Comparison of ENCODE assay signal across 15 cellular contexts in genomic region chr2:176934869-176935415, GRCh38.
"Had no signal": no experiment of that assay in that cellular context is flagged by ENCODE, and none has a peak within 500 bp of the region (broad histone marks: within the 10 kb centered on the region; RNA-seq: fewer than 3 reads in every experiment).

No MANE protein-coding gene starts in this region.

- H3K27ac ChIP-seq: skin epidermis, stomach had no signal

- FAIRE-seq: islet of Langerhans had no signal

- DNase-seq: activated CD4-positive, alpha-beta T cell treated with anti-CD3 and anti-CD28 coated beads, Interleukin-2, amount 10 ng/mL, durations not matched to agents 24 days and 14 days; activated CD4-positive, CD25-positive, alpha-beta regulatory T cell; activated CD8-positive, alpha-beta T cell treated with anti-CD3 and anti-CD28 coated beads for 36 hours; activated naive CD4-positive, alpha-beta T cell treated with Interleukin-2 at 50 U/mL for 16 hours; activated T-cell treated with anti-CD3 and anti-CD28 coated beads, Interleukin-2, amount 50 U/mL, for 1 hour; caudate nucleus; left cardiac atrium; midbrain; stimulated activated CD4-positive, alpha-beta T cell treated with anti-CD3 and anti-CD28 coated beads, Interleukin-15, amount 100 ng/mL, for 24 hours; stimulated activated CD4-positive, alpha-beta T cell treated with anti-CD3 and anti-CD28 coated beads, Interleukin-2, amount 100 ng/mL, for 48 hours; stomach; T-cell; trophoblast cell had no signal

- H3K4me3 ChIP-seq: skin epidermis, stomach had no signal

- H3K4me1 ChIP-seq: stomach had no signal

- H3K27me3 ChIP-seq: stomach had no signal

- ATAC-seq: activated CD8-positive, alpha-beta T cell treated with anti-CD3 and anti-CD28 coated beads for 36 hours; left cardiac atrium; T-cell had no signal

- H3K9me3 ChIP-seq: stomach had no signal

- H3K36me3 ChIP-seq: stomach had no signal
